Comparison of ENCODE assay signal across 19 cellular contexts in genomic region chr1:83593073-83593472, GRCh38.
DNase-seq lines count a peak whose midpoint lies in the region; ATAC-seq and TF ChIP-seq lines count a peak whose summit lies in the region.
"Had no signal": no experiment of that assay in that cellular context is flagged by ENCODE, and none has a peak within 500 bp of the region (broad histone marks: within the 10 kb centered on the region; RNA-seq: fewer than 3 reads in every experiment).

No MANE protein-coding gene starts in this region.

- no peaks in the 10 kb centered on the region for H3K4me1 ChIP-seq in neural progenitor cell
- H3K4me1 ChIP-seq: BLaER1 treated with 17β-estradiol and CSF1 and Interleukin-3, amounts not matched to agents 10 nM and 100 nM had no signal

- CTCF ChIA-PET in WTC11 (lab: Charles Lee): interaction anchor here (1.1 to 1.4 kb wide), 2 partner anchors 256 to 290 kb away, joined by 3 to 5 read pairs; no protein-coding TSS in a partner anchor

- H3K4me2 ChIP-seq in neural progenitor cell: no peak overlapping the region
- H3K4me2 ChIP-seq: BLaER1 treated with 17β-estradiol and CSF1 and Interleukin-3, amounts not matched to agents 10 nM and 100 nM had no signal

- H3K9me3 ChIP-seq in neural progenitor cell (ENCODE audit: low read depth): no peaks in the 10 kb centered on the region

- no peaks in the 10 kb centered on the region for H3K79me2 ChIP-seq in neural progenitor cell (ENCODE audit: low read depth)

- H3K27me3 Mint-ChIP-seq in WTC11 (ENCODE audit: low read depth) (no peaks in the 10 kb centered on the region; the same call in 1 of the 2 replicates), neural progenitor cell (ENCODE audit: insufficient read depth, low read depth) (no peaks in the 10 kb centered on the region), chondrocyte (ENCODE audit: low read depth) (no peaks in the 10 kb centered on the region)
- H3K27me3 Mint-ChIP-seq: CD8-positive, alpha-beta memory T cell had no signal

- H3F3A ChIP-seq in neural progenitor cell (ENCODE audit: low read depth): no peaks in the 10 kb centered on the region

- TF ChIP-seq CTCF in WTC11 (IDR thresholded peaks at IDR 0.05) (0 out of 2 replicates have a peak, but pooled peaks have one; percentile 16), neural progenitor cell (IDR thresholded peaks at IDR 0.05) (peak; percentile 52), chondrocyte (IDR thresholded peaks at IDR 0.05) (no peak)

- peaks cover 7% of the 10 kb centered on the region for H3K36me3 Mint-ChIP-seq in WTC11
- peaks cover 1% of the 10 kb centered on the region for H3K36me3 Mint-ChIP-seq in neural progenitor cell
- H3K36me3 Mint-ChIP-seq in chondrocyte (ENCODE audit: low read depth): no peaks in the 10 kb centered on the region
- H3K36me3 Mint-ChIP-seq: CD8-positive, alpha-beta memory T cell had no signal

- no peaks in the 10 kb centered on the region for H3K36me3 ChIP-seq in neural progenitor cell
- H3K36me3 ChIP-seq: BLaER1 treated with 17β-estradiol and CSF1 and Interleukin-3, amounts not matched to agents 10 nM and 100 nM had no signal

- H3K27me3 ChIP-seq in neural progenitor cell: no peaks in the 10 kb centered on the region
- H3K27me3 ChIP-seq: BLaER1 treated with 17β-estradiol and CSF1 and Interleukin-3, amounts not matched to agents 10 nM and 100 nM had no signal

- H3K9me3 Mint-ChIP-seq in WTC11 (peaks cover 20% of the 10 kb centered on the region), neural progenitor cell (peaks cover 3% of the 10 kb centered on the region), chondrocyte (ENCODE audit: low read depth) (peaks cover 5% of the 10 kb centered on the region)

- no peak overlapping the region for H3K27ac ChIP-seq in neural progenitor cell
- H3K27ac ChIP-seq: BLaER1 treated with 17β-estradiol and CSF1 and Interleukin-3, amounts not matched to agents 10 nM and 100 nM had no signal

- H4K20me1 ChIP-seq in neural progenitor cell (ENCODE audit: low read depth): no peaks in the 10 kb centered on the region
- H4K20me1 ChIP-seq: BLaER1 treated with 17β-estradiol and CSF1 and Interleukin-3, amounts not matched to agents 10 nM and 100 nM had no signal

- no peak overlapping the region for H3K4me3 ChIP-seq in neural progenitor cell
- H3K4me3 ChIP-seq: BLaER1 treated with 17β-estradiol and CSF1 and Interleukin-3, amounts not matched to agents 10 nM and 100 nM; K562 had no signal

- H3K27ac Mint-ChIP-seq in WTC11: no peak overlapping the region
- H3K27ac Mint-ChIP-seq in neural progenitor cell: no peak overlapping the region
- H3K27ac Mint-ChIP-seq in chondrocyte (ENCODE audit: unreplicated experiment): no peak overlapping the region
- H3K27ac Mint-ChIP-seq: CD8-positive, alpha-beta memory T cell had no signal

- no peak overlapping the region for H2AFZ ChIP-seq in neural progenitor cell (replicated peaks)

- POLR2A ChIA-PET in WTC11 (lab: Charles Lee): no interaction called here

- DNase-seq in NCI-H524 (lab: John Stamatoyannopoulos, UW) (peak; percentile 2 to 36), NCI-H524 treated with DMSO at 0.1 percent for 48 hours (lab: John Stamatoyannopoulos, UW) (no peak), NCI-H1092 treated with DMSO at 0.1 percent for 48 hours (lab: John Stamatoyannopoulos, UW) (peak; percentile 1), WTC11 (ENCODE audit: low spot score) (peak; percentile 33), neural progenitor cell (ENCODE audit: low spot score) (peak; percentile 35), NOMO-1 treated with DMSO at 0.1 percent for 48 hours (lab: John Stamatoyannopoulos, UW; ENCODE audit: unreplicated experiment) (no peak), chondrocyte (ENCODE audit: low spot score) (no peak)
- DNase-seq: 8988T; CD8-positive, alpha-beta memory T cell; H7; NCI-H1436 treated with DMSO at 0.1 percent for 48 hours; NCI-H2029 treated with DMSO at 0.1 percent for 48 hours; NCI-H510A; SHP77; T-helper 1 cell had no signal

- no peak overlapping the region for H3K9ac ChIP-seq in neural progenitor cell
- H3K9ac ChIP-seq: BLaER1 treated with 17β-estradiol and CSF1 and Interleukin-3, amounts not matched to agents 10 nM and 100 nM had no signal

- H3K4me1 Mint-ChIP-seq in WTC11: peaks cover 31% of the 10 kb centered on the region
- no peaks in the 10 kb centered on the region for H3K4me1 Mint-ChIP-seq in neural progenitor cell
- H3K4me1 Mint-ChIP-seq in chondrocyte (ENCODE audit: low read depth): peaks cover 15% of the 10 kb centered on the region

- no peak overlapping the region for H3K4me3 Mint-ChIP-seq in WTC11
- H3K4me3 Mint-ChIP-seq in neural progenitor cell: no peak overlapping the region
- H3K4me3 Mint-ChIP-seq in chondrocyte (ENCODE audit: unreplicated experiment): no peak overlapping the region
- H3K4me3 Mint-ChIP-seq: CD8-positive, alpha-beta memory T cell had no signal

- ATAC-seq in WTC11 (peak; percentile 84), HG03439 (IDR thresholded peaks at IDR 0.05; ENCODE audit: unreplicated experiment) (no peak)
- ATAC-seq: K562, SK-N-SH treated with all-trans-retinoic acid at 6 μM for 48 hours had no signal

TF ChIP-seq in WTC11, 78 proteins besides CTCF, POLR2A, EP300 and RAD21:
- TF ChIP-seq MYBL2 (CRISPR knock-in tag; IDR thresholded peaks at IDR 0.05): no peak
- TF ChIP-seq TEAD4 (CRISPR knock-in tag; IDR thresholded peaks at IDR 0.05): no peak
- no peak for TF ChIP-seq E2F5 (CRISPR knock-in tag; IDR thresholded peaks at IDR 0.05)
- no peak for TF ChIP-seq ZBTB43 (CRISPR knock-in tag; IDR thresholded peaks at IDR 0.05)
- no peak for TF ChIP-seq E2F1 (CRISPR knock-in tag; IDR thresholded peaks at IDR 0.05)
- no peak for TF ChIP-seq GABPB1 (CRISPR knock-in tag; IDR thresholded peaks at IDR 0.05)
- TF ChIP-seq RORB (CRISPR knock-in tag; IDR thresholded peaks at IDR 0.05): no peak
- TF ChIP-seq ELF4 (CRISPR knock-in tag; IDR thresholded peaks at IDR 0.05; ENCODE audit: low read depth): no peak
- TF ChIP-seq ZNF138 (CRISPR knock-in tag; conservative IDR thresholded peaks at IDR 0.05): no peak
- TF ChIP-seq, protein P1, sequence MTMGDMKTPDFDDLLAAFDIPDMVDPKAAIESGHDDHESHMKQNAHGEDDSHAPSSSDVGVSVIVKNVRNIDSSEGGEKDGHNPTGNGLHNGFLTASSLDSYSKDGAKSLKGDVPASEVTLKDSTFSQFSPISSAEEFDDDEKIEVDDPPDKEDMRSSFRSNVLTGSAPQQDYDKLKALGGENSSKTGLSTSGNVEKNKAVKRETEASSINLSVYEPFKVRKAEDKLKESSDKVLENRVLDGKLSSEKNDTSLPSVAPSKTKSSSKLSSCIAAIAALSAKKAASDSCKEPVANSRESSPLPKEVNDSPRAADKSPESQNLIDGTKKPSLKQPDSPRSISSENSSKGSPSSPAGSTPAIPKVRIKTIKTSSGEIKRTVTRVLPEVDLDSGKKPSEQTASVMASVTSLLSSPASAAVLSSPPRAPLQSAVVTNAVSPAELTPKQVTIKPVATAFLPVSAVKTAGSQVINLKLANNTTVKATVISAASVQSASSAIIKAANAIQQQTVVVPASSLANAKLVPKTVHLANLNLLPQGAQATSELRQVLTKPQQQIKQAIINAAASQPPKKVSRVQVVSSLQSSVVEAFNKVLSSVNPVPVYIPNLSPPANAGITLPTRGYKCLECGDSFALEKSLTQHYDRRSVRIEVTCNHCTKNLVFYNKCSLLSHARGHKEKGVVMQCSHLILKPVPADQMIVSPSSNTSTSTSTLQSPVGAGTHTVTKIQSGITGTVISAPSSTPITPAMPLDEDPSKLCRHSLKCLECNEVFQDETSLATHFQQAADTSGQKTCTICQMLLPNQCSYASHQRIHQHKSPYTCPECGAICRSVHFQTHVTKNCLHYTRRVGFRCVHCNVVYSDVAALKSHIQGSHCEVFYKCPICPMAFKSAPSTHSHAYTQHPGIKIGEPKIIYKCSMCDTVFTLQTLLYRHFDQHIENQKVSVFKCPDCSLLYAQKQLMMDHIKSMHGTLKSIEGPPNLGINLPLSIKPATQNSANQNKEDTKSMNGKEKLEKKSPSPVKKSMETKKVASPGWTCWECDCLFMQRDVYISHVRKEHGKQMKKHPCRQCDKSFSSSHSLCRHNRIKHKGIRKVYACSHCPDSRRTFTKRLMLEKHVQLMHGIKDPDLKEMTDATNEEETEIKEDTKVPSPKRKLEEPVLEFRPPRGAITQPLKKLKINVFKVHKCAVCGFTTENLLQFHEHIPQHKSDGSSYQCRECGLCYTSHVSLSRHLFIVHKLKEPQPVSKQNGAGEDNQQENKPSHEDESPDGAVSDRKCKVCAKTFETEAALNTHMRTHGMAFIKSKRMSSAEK (CRISPR knock-in tag; IDR thresholded peaks at IDR 0.05; ENCODE audit: borderline replicate concordance): no peak
- TF ChIP-seq ZBTB21 (CRISPR knock-in tag; IDR thresholded peaks at IDR 0.05; ENCODE audit: borderline replicate concordance): no peak
TF ChIP-seq in WTC11: peak in this region for 0.

Comparison
In these comparisons a context has a peak if more than half of its experiments do, and no peak if none do; other contexts are left out.
1. DNase-seq: peak in NCI-H524 (2 of 2), NCI-H1092 treated with DMSO at 0.1 percent for 48 hours (single experiment), WTC11 (single experiment) and neural progenitor cell (single experiment); none in NCI-H524 treated with DMSO at 0.1 percent for 48 hours (single experiment), NOMO-1 treated with DMSO at 0.1 percent for 48 hours (single experiment) and chondrocyte (single experiment).